1 cellular context compared by ENCODE assay signal in genomic region chr19:52896431-52897148, GRCh38.
TF ChIP-seq lines count a peak whose summit lies in the region.

No MANE protein-coding gene starts in this region.

TF ChIP-seq in GM23338, 12 proteins besides CTCF, POLR2A, EP300 and RAD21 (continued from another document):
- TF ChIP-seq ZNF462 (CRISPR knock-in tag; IDR thresholded peaks at IDR 0.05): no peak
- TF ChIP-seq NANOG (IDR thresholded peaks at IDR 0.05; ENCODE audit: borderline replicate concordance): no peak
- TF ChIP-seq REST (IDR thresholded peaks at IDR 0.05; ENCODE audit: unreplicated experiment): no peak
- no peak for TF ChIP-seq ZNF114 (CRISPR knock-in tag; IDR thresholded peaks at IDR 0.05)
- TF ChIP-seq JUNB (IDR thresholded peaks at IDR 0.05; ENCODE audit: unreplicated experiment): no peak
- no peak for TF ChIP-seq EZH2 (IDR thresholded peaks at IDR 0.05; ENCODE audit: low read depth, unreplicated experiment)
